In genomic region chr6:118580585-118581419, GRCh38 we compare ENCODE assay signal across 8 cellular contexts. TPM values are rescaled to one million over a fixed set of nuclear protein-coding genes. Genes with fewer than 3 reads are reported as not detected.
DNase-seq lines count a peak whose midpoint lies in the region; TF ChIP-seq lines count a peak whose summit lies in the region.

No MANE protein-coding gene starts in this region.

- H3K4me1 ChIP-seq in colonic mucosa (no peaks in the 10 kb centered on the region), subcutaneous abdominal adipose tissue (ENCODE audit: control insufficient read depth in 5 of 5, insufficient read depth in 5 of 5, low read length in 5 of 5) (peaks cover 2 to 20% (median 18%) of the 10 kb centered on the region in 5 donors)

- H3K36me3 ChIP-seq in colonic mucosa (no peaks in the 10 kb centered on the region), subcutaneous abdominal adipose tissue (ENCODE audit: control insufficient read depth in 5 of 5, insufficient read depth in 5 of 5, low read length in 5 of 5) (no peaks in the 10 kb centered on the region)

- no peak overlapping the region for H3K9ac ChIP-seq in colonic mucosa (ENCODE audit: low read depth in 2 of 2, low read length in 2 of 2)
- H3K9ac ChIP-seq in subcutaneous abdominal adipose tissue (ENCODE audit: low read length in 5 of 5), result peak overlapping the region in 1 of 5 donors; percentile 11

- intact Hi-C loops in colonic mucosa (cut with DNase I), result loop anchor here (10.0 kb wide), 2 partner anchors 296 to 606 kb away; no protein-coding TSS in a partner anchor

- peak; percentile 85 for DNase-seq in AG08395 (ENCODE audit: low spot score)
- peak; percentile 67 for DNase-seq in RPMI7951 (ENCODE audit: low read depth)
- DNase-seq in colonic mucosa, result peak; percentile 44
- DNase-seq in left kidney (ENCODE audit: low read depth, low spot score), result peak; percentile 86
- no peak for DNase-seq in cortex of kidney (lab: John Stamatoyannopoulos, UW)

- H3K27me3 ChIP-seq in colonic mucosa, result no peaks in the 10 kb centered on the region
- no peaks in the 10 kb centered on the region for H3K27me3 ChIP-seq in subcutaneous abdominal adipose tissue (ENCODE audit: control insufficient read depth in 5 of 5, insufficient read depth in 4 of 5, low read length in 5 of 5)

- TF ChIP-seq RAD21 in Ishikawa (IDR thresholded peaks at IDR 0.05; ENCODE audit: low read depth), result peak; percentile 78

- TF ChIP-seq EP300 in Ishikawa (IDR thresholded peaks at IDR 0.05; ENCODE audit: borderline replicate concordance), result no peak

- H3K9me3 ChIP-seq in colonic mucosa (no peaks in the 10 kb centered on the region), subcutaneous abdominal adipose tissue (ENCODE audit: control insufficient read depth in 5 of 5, low read length in 5 of 5) (peaks cover 0 to 17% (median 7%) of the 10 kb centered on the region in 5 donors)

- H3K4me3 ChIP-seq in GM12875 (ENCODE audit: low read depth, low read length) (no peak overlapping the region), colonic mucosa (no peak overlapping the region), subcutaneous abdominal adipose tissue (ENCODE audit: low read depth in 1 of 5, low read length in 5 of 5) (no peak overlapping the region)

- H3K27ac ChIP-seq in colonic mucosa (no peak overlapping the region), subcutaneous abdominal adipose tissue (ENCODE audit: low read depth, low read length) (peak overlapping the region; percentile 62)

- TF ChIP-seq CTCF in GM12875 (IDR thresholded peaks at IDR 0.05; ENCODE audit: borderline replicate concordance, insufficient read depth, low read depth, low read length), result peak; percentile 17; the same call in 1 of the 2 replicates
- peak; percentile 58 for TF ChIP-seq CTCF in colonic mucosa (IDR thresholded peaks at IDR 0.05)

TF ChIP-seq in Ishikawa, 13 proteins besides CTCF, POLR2A, EP300 and RAD21:
- TF ChIP-seq TCF12 (IDR thresholded peaks at IDR 0.05; ENCODE audit: low read depth), result no peak

RNA-seq across cellular contexts. Expression of gene PLN, which starts 32.7 kb away (rescaled TPM):
- not detected in 2 replicates for total RNA-seq in RPMI7951 (2014; rRNA removed; shearing (Covaris generic))
- total RNA-seq in colonic mucosa, result 10 to 100 TPM in 1 of 2 donors, 1 to 10 TPM in 1; 1.3 to 24.1 TPM
